In genomic region chr1:226063362-226064167, GRCh38 we compare ENCODE assay signal across 1 cellular context.
TF ChIP-seq lines count a peak whose summit lies in the region.

No MANE protein-coding gene starts in this region.

TF ChIP-seq in HepG2, 621 proteins besides CTCF, POLR2A, EP300 and RAD21 (continued from another document):
- TF ChIP-seq PAF1 (CRISPR knock-in tag; IDR thresholded peaks at IDR 0.05) (no peak), ARID5B (CRISPR knock-in tag; IDR thresholded peaks at IDR 0.05) (no peak), ZNF547 (CRISPR knock-in tag; IDR thresholded peaks at IDR 0.05) (no peak), ZFYVE20 (CRISPR knock-in tag; IDR thresholded peaks at IDR 0.05; ENCODE audit: borderline replicate concordance, low read depth) (no peak), HBP1 (CRISPR knock-in tag; IDR thresholded peaks at IDR 0.05; ENCODE audit: low read depth) (no peak), THAP11 (CRISPR knock-in tag; IDR thresholded peaks at IDR 0.05) (no peak), CENPBD1 (CRISPR knock-in tag; IDR thresholded peaks at IDR 0.05; ENCODE audit: borderline replicate concordance, low read depth) (no peak), MXI1 (IDR thresholded peaks at IDR 0.05; ENCODE audit: borderline replicate concordance, low read depth, low read length) (no peak), SMYD3 (CRISPR knock-in tag; IDR thresholded peaks at IDR 0.05) (no peak), ZNF260 (CRISPR knock-in tag; IDR thresholded peaks at IDR 0.05; ENCODE audit: borderline replicate concordance, low read depth) (no peak), ARID4A (CRISPR knock-in tag; IDR thresholded peaks at IDR 0.05; ENCODE audit: borderline replicate concordance) (peak; percentile 17; the same call in 1 of the 2 replicates), MAFG (CRISPR knock-in tag; IDR thresholded peaks at IDR 0.05) (no peak), ZNF576 (CRISPR knock-in tag; IDR thresholded peaks at IDR 0.05) (no peak), CEBPB (IDR thresholded peaks at IDR 0.05; ENCODE audit: borderline replicate concordance, low read depth, low read length) (no peak), ZNF563 (CRISPR knock-in tag; IDR thresholded peaks at IDR 0.05) (no peak), EEA1 (CRISPR knock-in tag; IDR thresholded peaks at IDR 0.05; ENCODE audit: borderline replicate concordance) (no peak), ZSCAN12 (CRISPR knock-in tag; IDR thresholded peaks at IDR 0.05) (no peak), SRF (IDR thresholded peaks at IDR 0.05; ENCODE audit: low read depth, low read length) (no peak), ZNF564 (CRISPR knock-in tag; IDR thresholded peaks at IDR 0.05) (0 out of 2 replicates have a peak, but pooled peaks have one; percentile 6), ZZZ3 (CRISPR knock-in tag; IDR thresholded peaks at IDR 0.05; ENCODE audit: borderline replicate concordance) (no peak), ZFP37 (CRISPR knock-in tag; IDR thresholded peaks at IDR 0.05; ENCODE audit: borderline replicate concordance) (no peak), ZNF800 (CRISPR knock-in tag; IDR thresholded peaks at IDR 0.05) (no peak), ZBTB49 (CRISPR knock-in tag; IDR thresholded peaks at IDR 0.05; ENCODE audit: borderline replicate concordance) (no peak), ZBTB38 (CRISPR knock-in tag; IDR thresholded peaks at IDR 0.05) (no peak), BRF2 (CRISPR knock-in tag; IDR thresholded peaks at IDR 0.05) (no peak)
